Comparison of ENCODE assay signal across 11 cellular contexts in genomic region chr3:56684029-56684428, GRCh38. TPM values are rescaled to one million over a fixed set of nuclear protein-coding genes. Genes with fewer than 3 reads are reported as not detected.
DNase-seq lines count a peak whose midpoint lies in the region; ATAC-seq and TF ChIP-seq lines count a peak whose summit lies in the region.
"Had no signal": no experiment of that assay in that cellular context is flagged by ENCODE, and none has a peak within 500 bp of the region (broad histone marks: within the 10 kb centered on the region; RNA-seq: fewer than 3 reads in every experiment).

No MANE protein-coding gene starts in this region.

- H3K27me3 Mint-ChIP-seq in CD8-positive, alpha-beta memory T cell = no peaks in the 10 kb centered on the region
- no peaks in the 10 kb centered on the region for H3K27me3 Mint-ChIP-seq in activated CD4-positive, alpha-beta memory T cell treated with anti-CD3 and anti-CD28 coated beads, Interleukin-2, amount 10 ng/mL, durations not matched to agents 7 days and 5 days
- no peaks in the 10 kb centered on the region for H3K27me3 Mint-ChIP-seq in mesothelial cell of epicardium (ENCODE audit: low read depth)

- H3K9me3 ChIP-seq in CD8-positive, alpha-beta memory T cell (ENCODE audit: low read length) = no peaks in the 10 kb centered on the region
- H3K9me3 ChIP-seq: pancreas had no signal

- no peaks in the 10 kb centered on the region for H3K36me3 ChIP-seq in CD8-positive, alpha-beta memory T cell (ENCODE audit: insufficient read depth, low read length)
- H3K36me3 ChIP-seq: pancreas had no signal

- no peaks in the 10 kb centered on the region for H3K9me3 Mint-ChIP-seq in CD8-positive, alpha-beta memory T cell
- peaks cover 7% of the 10 kb centered on the region for H3K9me3 Mint-ChIP-seq in activated CD4-positive, alpha-beta memory T cell treated with anti-CD3 and anti-CD28 coated beads, Interleukin-2, amount 10 ng/mL, durations not matched to agents 7 days and 5 days
- H3K9me3 Mint-ChIP-seq in mesothelial cell of epicardium = peaks cover 9% of the 10 kb centered on the region

- ATAC-seq in HG03342 (IDR thresholded peaks at IDR 0.05; ENCODE audit: unreplicated experiment) (no peak), GM21825 (IDR thresholded peaks at IDR 0.05; ENCODE audit: unreplicated experiment) (no peak)

- peaks cover 28 to 39% (median 35%) of the 10 kb centered on the region in 3 donors for H3K4me1 Mint-ChIP-seq in CD8-positive, alpha-beta memory T cell
- H3K4me1 Mint-ChIP-seq in activated CD4-positive, alpha-beta memory T cell treated with anti-CD3 and anti-CD28 coated beads, Interleukin-2, amount 10 ng/mL, durations not matched to agents 7 days and 5 days = peaks cover 40% of the 10 kb centered on the region
- H3K4me1 Mint-ChIP-seq in mesothelial cell of epicardium = peaks cover 19% of the 10 kb centered on the region

- peak overlapping the region; percentile 74 to 97 (median 80) for H3K4me3 Mint-ChIP-seq in CD8-positive, alpha-beta memory T cell
- peak overlapping the region; percentile 58 for H3K4me3 Mint-ChIP-seq in activated CD4-positive, alpha-beta memory T cell treated with anti-CD3 and anti-CD28 coated beads, Interleukin-2, amount 10 ng/mL, durations not matched to agents 7 days and 5 days
- peak overlapping the region; percentile 62 for H3K4me3 Mint-ChIP-seq in mesothelial cell of epicardium

- POLR2A ChIA-PET in CD8-positive, alpha-beta memory T cell (lab: Charles Lee) = no interaction called here
- POLR2A ChIA-PET in activated CD4-positive, alpha-beta memory T cell treated with anti-CD3 and anti-CD28 coated beads, Interleukin-2, amount 10 ng/mL, durations not matched to agents 7 days and 5 days (lab: Charles Lee) = interaction anchor here (1.0 to 2.6 kb wide), 4 partner anchors 9 to 116 kb away, joined by 6 to 45 read pairs (median 21); partner anchors contain the start of gene ARHGEF3

- H3K27me3 ChIP-seq in CD8-positive, alpha-beta memory T cell (ENCODE audit: insufficient read depth, low read length, poor library complexity, severe bottlenecking) = no peaks in the 10 kb centered on the region
- H3K27me3 ChIP-seq: pancreas had no signal

- H3K4me3 ChIP-seq in CD8-positive, alpha-beta memory T cell (ENCODE audit: low read length) = no peak overlapping the region

- no peak for TF ChIP-seq CTCF in C4-2B (conservative IDR thresholded peaks at IDR 0.05)
- no peak for TF ChIP-seq CTCF in mesothelial cell of epicardium (IDR thresholded peaks at IDR 0.05; ENCODE audit: unreplicated experiment)

- peaks cover 38% of the 10 kb centered on the region for H3K4me1 ChIP-seq in CD8-positive, alpha-beta memory T cell (ENCODE audit: insufficient read depth, low read length)

- peaks cover 2 to 19% (median 5%) of the 10 kb centered on the region in 3 donors for H3K36me3 Mint-ChIP-seq in CD8-positive, alpha-beta memory T cell
- H3K36me3 Mint-ChIP-seq in activated CD4-positive, alpha-beta memory T cell treated with anti-CD3 and anti-CD28 coated beads, Interleukin-2, amount 10 ng/mL, durations not matched to agents 7 days and 5 days (ENCODE audit: low read depth) = peaks cover 38% of the 10 kb centered on the region
- peaks cover 18% of the 10 kb centered on the region for H3K36me3 Mint-ChIP-seq in mesothelial cell of epicardium

- CTCF ChIA-PET in CD8-positive, alpha-beta memory T cell (lab: Charles Lee) = no interaction called here
- CTCF ChIA-PET in activated CD4-positive, alpha-beta memory T cell treated with anti-CD3 and anti-CD28 coated beads, Interleukin-2, amount 10 ng/mL, durations not matched to agents 7 days and 5 days (lab: Charles Lee) = no interaction called here

- H3K27ac ChIP-seq in C4-2B = peak overlapping the region; percentile 85; the same call in 1 of the 2 replicates
- H3K27ac ChIP-seq in CD8-positive, alpha-beta memory T cell (ENCODE audit: low read depth, low read length) = no peak overlapping the region

- H3K27ac Mint-ChIP-seq in CD8-positive, alpha-beta memory T cell = peak overlapping the region; percentile 40 to 93 (median 80)
- H3K27ac Mint-ChIP-seq in activated CD4-positive, alpha-beta memory T cell treated with anti-CD3 and anti-CD28 coated beads, Interleukin-2, amount 10 ng/mL, durations not matched to agents 7 days and 5 days = no peak overlapping the region
- peak overlapping the region; percentile 47 for H3K27ac Mint-ChIP-seq in mesothelial cell of epicardium

- DNase-seq in CD8-positive, alpha-beta memory T cell = no peak
- no peak for DNase-seq in activated CD4-positive, alpha-beta memory T cell treated with anti-CD3 and anti-CD28 coated beads, Interleukin-2, amount 10 ng/mL, durations not matched to agents 7 days and 5 days
- DNase-seq in mesothelial cell of epicardium (ENCODE audit: low spot score in 2 of 2, unreplicated experiment in 2 of 2) (no peak), HK-2 (ENCODE audit: unreplicated experiment) (no peak)
- DNase-seq: KG1, NCI-H446, pancreas, SIG-M5 had no signal

RNA-seq across cellular contexts. Expression of gene TASOR, which starts 1.0 kb away (rescaled TPM):
- 10 to 100 TPM; 60.7 to 62.7 TPM for total RNA-seq in CD8-positive, alpha-beta memory T cell
- 34.7 TPM for polyA plus RNA-seq in CD8-positive, alpha-beta memory T cell
- 10 to 100 TPM; 71.6 to 75.6 TPM for total RNA-seq in activated CD4-positive, alpha-beta memory T cell treated with anti-CD3 and anti-CD28 coated beads, Interleukin-2, amount 10 ng/mL, durations not matched to agents 7 days and 5 days
- total RNA-seq in mesothelial cell of epicardium = 81.4 to 83.9 TPM (median 83.2 TPM) in 3 replicates
